Comparison of ENCODE assay signal across 8 cellular contexts in the genomic region with DNA sequence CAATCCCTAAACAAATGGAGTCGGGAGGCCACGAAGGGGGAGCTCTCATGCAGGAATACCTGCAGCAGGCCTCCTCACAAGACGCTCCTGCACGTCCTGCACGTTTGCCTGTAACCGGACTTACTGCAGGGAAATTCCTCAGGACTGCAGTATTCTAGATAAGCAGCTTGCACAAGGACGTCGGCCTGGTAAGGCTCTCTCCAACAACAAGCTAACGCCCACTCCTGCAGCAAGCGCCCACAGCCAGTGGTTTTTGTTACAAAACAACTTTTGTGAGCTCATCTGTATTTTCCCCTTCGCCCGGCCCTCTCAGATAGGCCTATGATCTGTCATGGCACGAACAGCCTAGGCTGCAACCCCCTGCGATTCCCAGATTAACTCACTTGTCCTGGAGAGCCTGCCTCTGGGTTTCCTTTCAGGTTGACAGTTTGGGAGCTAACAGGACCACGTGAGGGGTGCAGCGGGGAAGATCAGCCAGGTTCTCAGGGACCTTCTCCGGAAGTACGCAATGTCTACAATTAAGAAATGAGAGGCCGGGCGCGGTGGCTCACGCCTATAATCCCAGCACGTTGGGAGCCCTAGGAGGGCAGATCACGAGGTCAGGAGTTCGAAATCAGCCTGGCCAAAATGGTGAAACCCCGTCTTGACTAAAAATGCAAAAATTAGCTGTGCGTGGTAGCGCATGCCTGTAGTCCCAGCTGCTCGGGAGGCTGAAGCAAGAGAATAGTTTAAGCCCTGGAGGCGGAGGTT. TPM values are rescaled to one million over a fixed set of nuclear protein-coding genes. Genes with fewer than 3 reads are reported as not detected.
DNase-seq lines count a peak whose midpoint lies in the region; ATAC-seq and TF ChIP-seq lines count a peak whose summit lies in the region.

No MANE protein-coding gene starts in this region.

- H3K79me2 ChIP-seq in OCI-LY3 (ENCODE audit: low read length) (peaks cover 12% of the 10 kb centered on the region; the same call in 1 of the 2 replicates), parathyroid adenoma (peaks cover 2% of the 10 kb centered on the region)

- H3K4me3 ChIP-seq in GM12864 (ENCODE audit: low read depth, low read length) = peak overlapping the region; percentile 90
- H3K4me3 ChIP-seq in OCI-LY3 (ENCODE audit: low read length) = peak overlapping the region; percentile 96
- peak overlapping the region; percentile 70 to 85 for H3K4me3 ChIP-seq in gastroesophageal sphincter
- peak overlapping the region; percentile 100 for H3K4me3 ChIP-seq in parathyroid adenoma (ENCODE audit: low read depth, low read length)

- TF ChIP-seq POLR2A in gastroesophageal sphincter (IDR thresholded peaks at IDR 0.05) = no peak

- no peak overlapping the region for H2AFZ ChIP-seq in OCI-LY3 (ENCODE audit: low read depth, low read length)
- peak overlapping the region; percentile 77 for H2AFZ ChIP-seq in parathyroid adenoma

- ATAC-seq in gastroesophageal sphincter (no peak), HG03571 (IDR thresholded peaks at IDR 0.05; ENCODE audit: unreplicated experiment) (no peak)

- DNase-seq in GM12864 (ENCODE audit: low read depth) (no peak), NCI-H2196 (lab: John Stamatoyannopoulos, UW; ENCODE audit: unreplicated experiment) (no peak), medulla oblongata (ENCODE audit: extremely low spot score) (no peak)
- DNase-seq in activated effector memory CD4-positive, alpha-beta T cell treated with anti-CD3 and anti-CD28 coated beads, Interleukin-2, amount 50 U/mL, for 16 hours = peak; percentile 85

- H3K9ac ChIP-seq in OCI-LY3 (ENCODE audit: low read length) = peak overlapping the region; percentile 61
- H3K9ac ChIP-seq in parathyroid adenoma = no peak overlapping the region

- H3K27me3 ChIP-seq in OCI-LY3 (ENCODE audit: low read depth, low read length) = no peaks in the 10 kb centered on the region
- no peaks in the 10 kb centered on the region for H3K27me3 ChIP-seq in gastroesophageal sphincter
- H3K27me3 ChIP-seq in parathyroid adenoma (ENCODE audit: control insufficient read depth, insufficient read depth, low read length) = no peaks in the 10 kb centered on the region

- H3K4me2 ChIP-seq in OCI-LY3 (ENCODE audit: low read length) (peak overlapping the region; percentile 83), parathyroid adenoma (ENCODE audit: low read length) (peak overlapping the region; percentile 90)

- H3K9me3 ChIP-seq in OCI-LY3 (ENCODE audit: insufficient read depth, low read length) (no peaks in the 10 kb centered on the region), gastroesophageal sphincter (no peaks in the 10 kb centered on the region), parathyroid adenoma (ENCODE audit: control insufficient read depth, low read length) (no peaks in the 10 kb centered on the region)

- TF ChIP-seq CTCF in GM12864 (IDR thresholded peaks at IDR 0.05; ENCODE audit: low read depth, low read length, missing control alignments) (no peak), OCI-LY3 (IDR thresholded peaks at IDR 0.05; ENCODE audit: low read depth, low read length) (no peak), gastroesophageal sphincter (IDR thresholded peaks at IDR 0.05) (no peak), parathyroid adenoma (IDR thresholded peaks at IDR 0.05) (no peak)

- H3K36me3 ChIP-seq in OCI-LY3 (replicated peaks; ENCODE audit: low read depth, low read length) = no peaks in the 10 kb centered on the region
- peaks cover 0 to 21% of the 10 kb centered on the region in 2 donors for H3K36me3 ChIP-seq in gastroesophageal sphincter
- H3K36me3 ChIP-seq in parathyroid adenoma (ENCODE audit: control insufficient read depth, insufficient read depth, low read length) = no peaks in the 10 kb centered on the region

- no peak overlapping the region for H3K27ac ChIP-seq in OCI-LY3 (ENCODE audit: low read length)
- peak overlapping the region in 2 of 4 donors; percentile 100 for H3K27ac ChIP-seq in gastroesophageal sphincter
- peak overlapping the region; percentile 99 for H3K27ac ChIP-seq in parathyroid adenoma

- H3K4me1 ChIP-seq in OCI-LY3 (ENCODE audit: low read length) (peaks cover 14% of the 10 kb centered on the region), gastroesophageal sphincter (peaks cover 0 to 40% (median 22%) of the 10 kb centered on the region in 3 donors), parathyroid adenoma (no peaks in the 10 kb centered on the region)

- TF ChIP-seq EP300 in gastroesophageal sphincter (IDR thresholded peaks at IDR 0.05) = no peak

- no peaks in the 10 kb centered on the region for H4K20me1 ChIP-seq in OCI-LY3 (ENCODE audit: insufficient read depth, low read length)

- 15 to 44% methylated on average over 11 to 24 of the region's 30 CpGs for WGBS in gastroesophageal sphincter (ENCODE audit: low coverage in 1 of 2), 2 donors

RNA-seq across cellular contexts. Expression of a gene that starts 0.9 kb away (rescaled TPM):
- 10 to 100 TPM; 51.4 to 85.3 (median 69.3) TPM for total RNA-seq in gastroesophageal sphincter

RNA-seq across cellular contexts. Expression of a gene that starts 14.4 kb away (rescaled TPM):
- total RNA-seq in gastroesophageal sphincter = under 1 TPM in 2 of 4 donors, not detected in 2; 0.54 TPM

RNA-seq across cellular contexts. Expression of a gene that starts 17.6 kb away (rescaled TPM):
- 10 to 100 TPM in 2 of 4 donors, 1 to 10 TPM in 2; 5.5 to 27.2 (median 9.4) TPM for total RNA-seq in gastroesophageal sphincter

RNA-seq across cellular contexts. Expression of a gene that starts 39.7 kb away (rescaled TPM):
- 100 to 1,000 TPM in 2 of 4 donors, 10 to 100 TPM in 2; 90.5 to 109 (median 98.9) TPM for total RNA-seq in gastroesophageal sphincter

RNA-seq across cellular contexts. Expression of a gene that starts 44.4 kb away (rescaled TPM):
- 10 to 100 TPM; 19.2 to 59.3 (median 25.4) TPM for total RNA-seq in gastroesophageal sphincter
